9 cellular contexts compared by ENCODE assay signal in genomic region chr1:25322127-25322526, GRCh38. TPM values are rescaled to one million over a fixed set of nuclear protein-coding genes. Genes with fewer than 3 reads are reported as not detected.
"Had no signal": no experiment of that assay in that cellular context is flagged by ENCODE, and none has a peak within 500 bp of the region (broad histone marks: within the 10 kb centered on the region; RNA-seq: fewer than 3 reads in every experiment).

No MANE protein-coding gene starts in this region.

RNA-seq across cellular contexts. Expression of gene RHD, which starts 49.8 kb away (rescaled TPM):
- total RNA-seq: LHCN-M2, MCF 10A, NCI-H460, OCI-LY7, PC-3, Peyer's patch, Right ventricle myocardium superior, SJSA1 had no signal
- polyA plus RNA-seq: SK-N-SH had no signal
